20 cellular contexts compared by ENCODE assay signal in genomic region chrX:20609916-20610415, GRCh38.
A peak's percentile ranks its signal among the peaks of the same experiment; 100 is the strongest.
DNase-seq lines count a peak whose midpoint lies in the region; ATAC-seq, FAIRE-seq and TF ChIP-seq lines count a peak whose summit lies in the region.
"Had no signal": no experiment of that assay in that cellular context is flagged by ENCODE, and none has a peak within 500 bp of the region (broad histone marks: within the 10 kb centered on the region; RNA-seq: fewer than 3 reads in every experiment).

No MANE protein-coding gene starts in this region.

- no peak overlapping the region for H2AK5ac ChIP-seq in trophoblast cell (ENCODE audit: low read length)

- H3K9me3 ChIP-seq in astrocyte (ENCODE audit: insufficient read depth, low read depth, low read length): no peaks in the 10 kb centered on the region
- no peaks in the 10 kb centered on the region for H3K9me3 ChIP-seq in trophoblast cell (ENCODE audit: insufficient read depth, low read depth, low read length)
- H3K9me3 ChIP-seq: BLaER1, HAP-1 had no signal

- POLR2A ChIA-PET in HEK293T (lab: Yijun Ruan, JAX): no interaction called here

- H3K4me2 ChIP-seq in astrocyte (ENCODE audit: low read length): no peak overlapping the region
- no peak overlapping the region for H3K4me2 ChIP-seq in trophoblast cell (ENCODE audit: low read length)

- H3K9ac ChIP-seq in astrocyte (ENCODE audit: low read length): no peak overlapping the region
- no peak overlapping the region for H3K9ac ChIP-seq in trophoblast cell (ENCODE audit: low read length)
- H3K9ac ChIP-seq: BLaER1, GM23248 had no signal

- DNase-seq in G401 (ENCODE audit: low spot score) (peak; percentile 95), NCI-H146 treated with DMSO at 0.1 percent for 48 hours (lab: John Stamatoyannopoulos, UW; ENCODE audit: unreplicated experiment) (peak; percentile 59), astrocyte (ENCODE audit: low read depth) (no peak), trophoblast cell (no peak), HEK293T (ENCODE audit: extremely low spot score) (no peak), GM20000 (ENCODE audit: low spot score) (no peak)
- DNase-seq in central memory CD4-positive, alpha-beta T cell: no peak
- DNase-seq in activated T-cell treated with anti-CD3 and anti-CD28 coated beads, Interleukin-2, amount 50 U/mL, for 4 hours: no peak
- DNase-seq: AML-193; Calu3; CD4-positive, alpha-beta memory T cell; DND-41; EL; GM23248 had no signal

- H4K20me1 ChIP-seq in astrocyte (ENCODE audit: insufficient read depth, low read length): no peaks in the 10 kb centered on the region
- H4K20me1 ChIP-seq: BLaER1 had no signal

- H3K4me1 Mint-ChIP-seq in astrocyte (ENCODE audit: low read depth, unreplicated experiment): peaks cover 10% of the 10 kb centered on the region
- no peaks in the 10 kb centered on the region for H3K4me1 Mint-ChIP-seq in activated T-cell treated with anti-CD3 and anti-CD28 coated beads, Interleukin-2, amount 50 U/mL, for 4 hours (ENCODE audit: low read depth)
- H3K4me1 Mint-ChIP-seq: CD14-positive monocyte; CD4-positive, alpha-beta memory T cell had no signal

- H2BK5ac ChIP-seq in trophoblast cell (ENCODE audit: low read depth, low read length, poor library complexity): no peak overlapping the region

- no peak overlapping the region for H3K4ac ChIP-seq in trophoblast cell (ENCODE audit: low read depth, low read length)

- no peak overlapping the region for H4K8ac ChIP-seq in trophoblast cell (ENCODE audit: low read depth, low read length)

- H3K18ac ChIP-seq in trophoblast cell (ENCODE audit: low read length): no peak overlapping the region

- H3K14ac ChIP-seq in trophoblast cell (ENCODE audit: low read length): no peak overlapping the region

- H4K12ac ChIP-seq in trophoblast cell (ENCODE audit: low read depth, low read length): no peak overlapping the region

- no peaks in the 10 kb centered on the region for H3K36me3 Mint-ChIP-seq in astrocyte (ENCODE audit: low read depth, unreplicated experiment)
- no peaks in the 10 kb centered on the region for H3K36me3 Mint-ChIP-seq in activated T-cell treated with anti-CD3 and anti-CD28 coated beads, Interleukin-2, amount 50 U/mL, for 4 hours (ENCODE audit: insufficient read depth)
- H3K36me3 Mint-ChIP-seq: CD14-positive monocyte; CD4-positive, alpha-beta memory T cell had no signal

- H3K79me1 ChIP-seq in trophoblast cell (ENCODE audit: low read length): peaks cover 6% of the 10 kb centered on the region

- H4K91ac ChIP-seq in trophoblast cell (ENCODE audit: low read depth, low read length): no peak overlapping the region

- ATAC-seq in activated T-cell treated with anti-CD3 and anti-CD28 coated beads, Interleukin-2, amount 50 U/mL, for 4 hours: no peak

- no peaks in the 10 kb centered on the region for H3K4me1 ChIP-seq in astrocyte (ENCODE audit: insufficient read depth, low read length)
- peaks cover 1 to 2% of the 10 kb centered on the region in 2 experiments for H3K4me1 ChIP-seq in trophoblast cell (ENCODE audit: control insufficient read depth in 1 of 2, insufficient read depth in 2 of 2, low read length in 2 of 2)
- H3K4me1 ChIP-seq: HAP-1 had no signal

- in situ Hi-C loops in G401 (cut with HindIII; ENCODE audit: low sequenced_read_pairs): no loop called here

- H3K36me3 ChIP-seq in astrocyte (ENCODE audit: insufficient read depth, low read length): no peaks in the 10 kb centered on the region
- no peaks in the 10 kb centered on the region for H3K36me3 ChIP-seq in trophoblast cell (ENCODE audit: control insufficient read depth in 1 of 2, insufficient read depth in 2 of 2, low read length in 2 of 2)
- H3K36me3 ChIP-seq: BLaER1, HAP-1 had no signal

- CTCF ChIA-PET in HEK293T (lab: Yijun Ruan, JAX): no interaction called here

- FAIRE-seq in astrocyte (lab: Jason Lieb, UNC): peak; percentile 50
- FAIRE-seq: A204.1, G401.6, GM12891 had no signal

- H2BK120ac ChIP-seq in trophoblast cell (ENCODE audit: insufficient read depth, low read length, poor library complexity): peak overlapping the region; percentile 48

- H3K4me3 ChIP-seq in astrocyte (ENCODE audit: insufficient read depth, low read depth, low read length) (no peak overlapping the region), trophoblast cell (ENCODE audit: low read depth, low read length) (no peak overlapping the region)
- H3K4me3 ChIP-seq: BLaER1, GM23248, HAP-1 had no signal

- H3K79me2 ChIP-seq in astrocyte (ENCODE audit: insufficient read depth, low read length): no peaks in the 10 kb centered on the region
- H3K79me2 ChIP-seq in trophoblast cell (ENCODE audit: control insufficient read depth, insufficient read depth, low read length, poor library complexity): no peaks in the 10 kb centered on the region

- peaks cover 5% of the 10 kb centered on the region for H3K9me3 Mint-ChIP-seq in astrocyte (ENCODE audit: unreplicated experiment)
- H3K9me3 Mint-ChIP-seq in activated T-cell treated with anti-CD3 and anti-CD28 coated beads, Interleukin-2, amount 50 U/mL, for 4 hours: no peaks in the 10 kb centered on the region

- H2BK12ac ChIP-seq in trophoblast cell (ENCODE audit: low read length): peak overlapping the region; percentile 44

- no peak overlapping the region for H3K27ac Mint-ChIP-seq in astrocyte (ENCODE audit: unreplicated experiment)
- H3K27ac Mint-ChIP-seq: CD14-positive monocyte; CD4-positive, alpha-beta memory T cell had no signal

- no CpG with 5 or more reads among the region's 3 CpGs for WGBS in trophoblast cell (ENCODE audit: extremely low coverage, insufficient coverage, insufficient read length)

- H3K27ac ChIP-seq in astrocyte (ENCODE audit: low read depth, low read length) (no peak overlapping the region), trophoblast cell (ENCODE audit: low read depth, low read length) (no peak overlapping the region)
- H3K27ac ChIP-seq: BLaER1, GM23248 had no signal

- TF ChIP-seq CTCF in astrocyte (IDR thresholded peaks at IDR 0.05; ENCODE audit: insufficient read depth, low read depth, low read length): no peak
- TF ChIP-seq CTCF in GM20000 (IDR thresholded peaks at IDR 0.05; ENCODE audit: extremely low read depth, missing control alignments): no peak

- no peaks in the 10 kb centered on the region for H3K27me3 Mint-ChIP-seq in astrocyte (ENCODE audit: low read depth, unreplicated experiment)
- H3K27me3 Mint-ChIP-seq in activated T-cell treated with anti-CD3 and anti-CD28 coated beads, Interleukin-2, amount 50 U/mL, for 4 hours (ENCODE audit: low read depth): peaks cover 7% of the 10 kb centered on the region

- H2AFZ ChIP-seq in astrocyte (ENCODE audit: low read depth, low read length) (no peak overlapping the region), trophoblast cell (ENCODE audit: insufficient read depth, low read length, poor library complexity) (peak overlapping the region; percentile 2)
- H2AFZ ChIP-seq: GM23248 had no signal

- no peaks in the 10 kb centered on the region for H3K27me3 ChIP-seq in astrocyte (ENCODE audit: insufficient read depth, low read length)
- H3K27me3 ChIP-seq in trophoblast cell (ENCODE audit: insufficient read depth, low read length): no peaks in the 10 kb centered on the region
- H3K27me3 ChIP-seq: BLaER1 had no signal

- no peak overlapping the region for H3K23ac ChIP-seq in trophoblast cell (ENCODE audit: low read length)

- no peak overlapping the region for H3K4me3 Mint-ChIP-seq in astrocyte (ENCODE audit: unreplicated experiment)
- H3K4me3 Mint-ChIP-seq in activated T-cell treated with anti-CD3 and anti-CD28 coated beads, Interleukin-2, amount 50 U/mL, for 4 hours: no peak overlapping the region
- H3K4me3 Mint-ChIP-seq: CD14-positive monocyte; CD4-positive, alpha-beta memory T cell had no signal

TF ChIP-seq in HEK293T, 16 proteins besides CTCF, POLR2A, EP300 and RAD21:
- no peak for TF ChIP-seq L3MBTL2 (conservative IDR thresholded peaks at IDR 0.05)
- no peak for TF ChIP-seq ARNT (IDR thresholded peaks at IDR 0.05)
- no peak for TF ChIP-seq BHLHE40 (IDR thresholded peaks at IDR 0.05; ENCODE audit: borderline replicate concordance)
- no peak for TF ChIP-seq SUZ12 (IDR thresholded peaks at IDR 0.05)
- no peak for TF ChIP-seq FOXA1 (IDR thresholded peaks at IDR 0.05)
- TF ChIP-seq ZNF384 (IDR thresholded peaks at IDR 0.05): no peak
- TF ChIP-seq LEF1 (IDR thresholded peaks at IDR 0.05; ENCODE audit: borderline replicate concordance): no peak
- TF ChIP-seq SP1 (IDR thresholded peaks at IDR 0.05): no peak
- TF ChIP-seq FOXK2 (IDR thresholded peaks at IDR 0.05): no peak
- TF ChIP-seq NFRKB (IDR thresholded peaks at IDR 0.05): no peak
- TF ChIP-seq CTBP1 (IDR thresholded peaks at IDR 0.05; ENCODE audit: borderline replicate concordance): no peak
- no peak for TF ChIP-seq PKNOX1 (IDR thresholded peaks at IDR 0.05)
- no peak for TF ChIP-seq FOXM1 (IDR thresholded peaks at IDR 0.05; ENCODE audit: borderline replicate concordance)

Comparison
In these comparisons a context has a peak if more than half of its experiments do, and no peak if none do; other contexts are left out.
1. DNase-seq: peak in G401 (single experiment) and NCI-H146 treated with DMSO at 0.1 percent for 48 hours (single experiment); none in astrocyte (single experiment), trophoblast cell (0 of 2), HEK293T (single experiment), central memory CD4-positive, alpha-beta T cell (single experiment), GM20000 (single experiment) and activated T-cell treated with anti-CD3 and anti-CD28 coated beads, Interleukin-2, amount 50 U/mL, for 4 hours (single experiment).